ENCODE assay signal across 23 cellular contexts in the genomic region with DNA sequence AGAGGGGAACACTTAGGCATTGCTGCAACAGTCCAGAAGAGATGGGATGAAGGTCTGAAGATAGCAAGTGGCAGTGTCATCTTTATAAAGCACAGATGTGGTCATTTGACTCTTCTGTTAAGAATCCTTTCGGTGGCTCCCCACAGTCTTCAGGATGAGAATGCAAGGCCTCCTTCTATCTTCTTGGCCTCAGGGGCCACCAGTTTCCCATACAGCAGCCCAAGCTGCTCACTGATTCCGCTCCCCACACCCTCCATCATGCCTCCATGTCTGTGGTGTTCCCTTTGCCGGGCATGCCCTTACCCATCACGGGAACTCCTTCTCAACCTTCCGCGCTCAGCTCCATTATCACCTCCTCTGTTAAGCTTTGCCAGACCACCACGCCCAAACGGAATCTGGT. TPM values are rescaled to one million over a fixed set of nuclear protein-coding genes. Genes with fewer than 3 reads are reported as not detected.
DNase-seq lines count a peak whose midpoint lies in the region; FAIRE-seq and TF ChIP-seq lines count a peak whose summit lies in the region.
"Had no signal": no experiment of that assay in that cellular context is flagged by ENCODE, and none has a peak within 500 bp of the region (broad histone marks: within the 10 kb centered on the region; RNA-seq: fewer than 3 reads in every experiment).

No MANE protein-coding gene starts in this region.

- WGBS in trophoblast cell (ENCODE audit: extremely low coverage, insufficient coverage, insufficient read length) = no CpG with 5 or more reads among the region's 8 CpGs
- no CpG with 5 or more reads among the region's 8 CpGs for WGBS in mesendoderm (ENCODE audit: extremely low coverage, insufficient coverage, low lambda C conversion rate)

- H3K79me1 ChIP-seq in trophoblast cell (ENCODE audit: low read length) (no peaks in the 10 kb centered on the region), mesendoderm (ENCODE audit: low read length) (no peaks in the 10 kb centered on the region)

- no peak overlapping the region for H3K56ac ChIP-seq in mesendoderm (ENCODE audit: low read length)

- H3K9ac ChIP-seq in keratinocyte (ENCODE audit: control insufficient read depth, extremely low read depth, insufficient read depth, low read length) (no peak overlapping the region), trophoblast cell (ENCODE audit: low read length) (no peak overlapping the region), mesendoderm (ENCODE audit: low read length) (no peak overlapping the region)
- H3K9ac ChIP-seq: BLaER1 had no signal

- no peak overlapping the region for H3K4me2 ChIP-seq in keratinocyte (ENCODE audit: control insufficient read depth, extremely low read depth, insufficient read depth, low read depth, low read length)
- H3K4me2 ChIP-seq in trophoblast cell (ENCODE audit: low read length) = no peak overlapping the region
- no peak overlapping the region for H3K4me2 ChIP-seq in mesendoderm (ENCODE audit: low read length)
- H3K4me2 ChIP-seq: BLaER1 had no signal

- CTCF ChIA-PET in RWPE1 (lab: Yijun Ruan, JAX) = no interaction called here

- no peak overlapping the region for H2BK15ac ChIP-seq in mesendoderm (replicated peaks; ENCODE audit: low read depth)

- FAIRE-seq in keratinocyte (lab: Jason Lieb, UNC) = peak; percentile 68
- FAIRE-seq: A204.1, G401.6, GM12892, H54 had no signal

- H3K36me3 ChIP-seq in keratinocyte (ENCODE audit: control insufficient read depth in 2 of 2, extremely low read depth in 1 of 2, insufficient read depth in 2 of 2, low read length in 2 of 2) = no peaks in the 10 kb centered on the region
- no peaks in the 10 kb centered on the region for H3K36me3 ChIP-seq in trophoblast cell (ENCODE audit: control insufficient read depth in 1 of 2, insufficient read depth in 2 of 2, low read length in 2 of 2)
- no peaks in the 10 kb centered on the region for H3K36me3 ChIP-seq in mesendoderm (ENCODE audit: control insufficient read depth, insufficient read depth, low read length)
- H3K36me3 ChIP-seq in uterus = no peaks in the 10 kb centered on the region
- H3K36me3 ChIP-seq: BLaER1, HAP-1 had no signal

- no peak overlapping the region for H4K5ac ChIP-seq in mesendoderm (ENCODE audit: low read length)

- POLR2A ChIA-PET in RWPE1 (lab: Yijun Ruan, JAX; ENCODE audit: low non-redundant PET) = no interaction called here

- H3K9me3 ChIP-seq in keratinocyte (ENCODE audit: control insufficient read depth, low read depth, low read length) = no peaks in the 10 kb centered on the region
- peaks cover 1% of the 10 kb centered on the region for H3K9me3 ChIP-seq in trophoblast cell (ENCODE audit: insufficient read depth, low read depth, low read length)
- H3K9me3 ChIP-seq in uterus = no peaks in the 10 kb centered on the region
- H3K9me3 ChIP-seq: BLaER1, Caco-2, HAP-1 had no signal

- intact Hi-C loops in CD14-positive monocyte (cut with micrococcal nuclease) = no loop called here
- intact Hi-C loops in uterus (cut with DNase I; ENCODE audit: low total_unique reads) = no loop called here

- no peaks in the 10 kb centered on the region for H4K20me1 ChIP-seq in keratinocyte (ENCODE audit: control insufficient read depth, extremely low read depth, insufficient read depth, low read length)
- H4K20me1 ChIP-seq: BLaER1 had no signal

- H3K27ac Mint-ChIP-seq in CD14-positive monocyte = peak overlapping the region in 4 of 7 donors; percentile 45 to 89 (median 70)
- H3K27ac Mint-ChIP-seq: B cell, HFFc6 had no signal

- peak overlapping the region; percentile 20 for H2AFZ ChIP-seq in keratinocyte (ENCODE audit: control insufficient read depth, low read length)
- no peak overlapping the region for H2AFZ ChIP-seq in trophoblast cell (ENCODE audit: insufficient read depth, low read length, poor library complexity)

- peaks cover 2 to 3% (median 3%) of the 10 kb centered on the region in 3 donors for H3K27me3 Mint-ChIP-seq in CD14-positive monocyte (ENCODE audit: low read depth in 3 of 3)
- H3K27me3 Mint-ChIP-seq: B cell had no signal

- H2BK5ac ChIP-seq in trophoblast cell (ENCODE audit: low read depth, low read length, poor library complexity) = no peak overlapping the region
- H2BK5ac ChIP-seq in mesendoderm (ENCODE audit: low read length) = no peak overlapping the region

- no peak overlapping the region for H3K18ac ChIP-seq in trophoblast cell (ENCODE audit: low read length)
- H3K18ac ChIP-seq in mesendoderm (ENCODE audit: low read length) = no peak overlapping the region

- H3K14ac ChIP-seq in trophoblast cell (ENCODE audit: low read length) = no peak overlapping the region

- H3K9me1 ChIP-seq in keratinocyte (ENCODE audit: control insufficient read depth, extremely low read depth, insufficient read depth, low read length) = no peaks in the 10 kb centered on the region

- H3K4ac ChIP-seq in trophoblast cell (ENCODE audit: low read depth, low read length) (no peak overlapping the region), mesendoderm (ENCODE audit: low read depth, low read length) (no peak overlapping the region)

- H3K79me2 ChIP-seq in keratinocyte (ENCODE audit: control insufficient read depth, insufficient read depth, low read length) = no peaks in the 10 kb centered on the region
- H3K79me2 ChIP-seq in trophoblast cell (ENCODE audit: control insufficient read depth, insufficient read depth, low read length, poor library complexity) = no peaks in the 10 kb centered on the region
- no peaks in the 10 kb centered on the region for H3K79me2 ChIP-seq in mesendoderm (ENCODE audit: control insufficient read depth, insufficient read depth, low read length)

- no peak for TF ChIP-seq POLR2A in uterus (IDR thresholded peaks at IDR 0.05)

- H3K36me3 Mint-ChIP-seq in CD14-positive monocyte = peaks cover 0 to 2% of the 10 kb centered on the region in 2 donors
- H3K36me3 Mint-ChIP-seq: CD4-positive, alpha-beta memory T cell had no signal

- peaks cover 81% of the 10 kb centered on the region for H3K4me1 Mint-ChIP-seq in CD14-positive monocyte
- H3K4me1 Mint-ChIP-seq: CD4-positive, alpha-beta memory T cell had no signal

- no peak overlapping the region for H4K8ac ChIP-seq in trophoblast cell (ENCODE audit: low read depth, low read length)
- H4K8ac ChIP-seq in mesendoderm (ENCODE audit: low read depth, low read length) = no peak overlapping the region

- no peak overlapping the region for H4K12ac ChIP-seq in trophoblast cell (ENCODE audit: low read depth, low read length)

- no peak overlapping the region for H3K4me3 Mint-ChIP-seq in CD14-positive monocyte
- H3K4me3 Mint-ChIP-seq: B cell; CD4-positive, alpha-beta memory T cell; HFFc6 had no signal

- no peaks in the 10 kb centered on the region for H3K27me3 ChIP-seq in keratinocyte (ENCODE audit: control insufficient read depth, extremely low read depth, insufficient read depth, low read length)
- no peaks in the 10 kb centered on the region for H3K27me3 ChIP-seq in trophoblast cell (ENCODE audit: insufficient read depth, low read length)
- H3K27me3 ChIP-seq in mesendoderm (ENCODE audit: insufficient read depth, low read length, poor library complexity) = no peaks in the 10 kb centered on the region
- H3K27me3 ChIP-seq in uterus = no peaks in the 10 kb centered on the region
- H3K27me3 ChIP-seq: BLaER1 had no signal

- H3K4me3 ChIP-seq in keratinocyte (ENCODE audit: control insufficient read depth in 2 of 3, extremely low read depth in 1 of 3, insufficient read depth in 2 of 3, low read depth in 1 of 3, low read length in 3 of 3) = no peak overlapping the region
- H3K4me3 ChIP-seq in trophoblast cell (ENCODE audit: low read depth, low read length) = no peak overlapping the region
- no peak overlapping the region for H3K4me3 ChIP-seq in mesendoderm (ENCODE audit: low read length)
- H3K4me3 ChIP-seq in uterus = no peak overlapping the region
- H3K4me3 ChIP-seq: BLaER1, HAP-1 had no signal

- H3K4me1 ChIP-seq in keratinocyte (ENCODE audit: control insufficient read depth, extremely low read depth, insufficient read depth, low read length) (peaks cover 44% of the 10 kb centered on the region), trophoblast cell (ENCODE audit: control insufficient read depth in 1 of 2, insufficient read depth in 2 of 2, low read length in 2 of 2) (no peaks in the 10 kb centered on the region), mesendoderm (ENCODE audit: control insufficient read depth, low read depth, low read length) (no peaks in the 10 kb centered on the region), uterus (no peaks in the 10 kb centered on the region)

- H2AK5ac ChIP-seq in trophoblast cell (ENCODE audit: low read length) (no peak overlapping the region), mesendoderm (ENCODE audit: low read length) (no peak overlapping the region)

- H3K27ac ChIP-seq in RWPE1 = peak overlapping the region; percentile 57
- H3K27ac ChIP-seq in keratinocyte (ENCODE audit: control insufficient read depth, insufficient read depth, low read length) = no peak overlapping the region
- no peak overlapping the region for H3K27ac ChIP-seq in trophoblast cell (ENCODE audit: low read depth, low read length)
- H3K27ac ChIP-seq in mesendoderm (ENCODE audit: low read depth, low read length) = no peak overlapping the region
- H3K27ac ChIP-seq in uterus = no peak overlapping the region
- H3K27ac ChIP-seq: 22Rv1, BLaER1, C4-2B had no signal

- dilution Hi-C loops in keratinocyte (cut with MboI; ENCODE audit: extremely low pct_ligation_motif_present, low sequenced_read_pairs) = no loop called here

- H3K9me3 Mint-ChIP-seq in CD14-positive monocyte = peaks cover 0 to 2% (median 0%) of the 10 kb centered on the region in 7 donors
- H3K9me3 Mint-ChIP-seq: CD4-positive, alpha-beta memory T cell; HFFc6 had no signal

- TF ChIP-seq CTCF in CD14-positive monocyte (IDR thresholded peaks at IDR 0.05) (no peak), RWPE1 (conservative IDR thresholded peaks at IDR 0.05; ENCODE audit: low read depth) (no peak), keratinocyte (optimal IDR thresholded peaks at IDR 0.05 in 1 of 3, IDR thresholded peaks at IDR 0.05 in 1 of 3, conservative IDR thresholded peaks at IDR 0.05 in 1 of 3; ENCODE audit: extremely low read depth in 1 of 3, insufficient read depth in 2 of 3, low read length in 3 of 3) (no peak), uterus (IDR thresholded peaks at IDR 0.05) (no peak)

- DNase-seq in CD14-positive monocyte (ENCODE audit: low spot score) (no peak), RWPE1 (ENCODE audit: low spot score) (no peak), keratinocyte (ENCODE audit: low read depth, low spot score) (no peak), trophoblast cell (peak; percentile 87 to 92), mesendoderm (no peak), uterus (no peak), COLO829 (ENCODE audit: low spot score) (no peak), pons (ENCODE audit: low spot score) (no peak)
- DNase-seq: Caco-2; CD4-positive, alpha-beta memory T cell; DMS153; DND-41; GOT3; HFFc6 had no signal

- H2BK12ac ChIP-seq in trophoblast cell (ENCODE audit: low read length) = no peak overlapping the region

- no peak overlapping the region for H4K91ac ChIP-seq in trophoblast cell (ENCODE audit: low read depth, low read length)

- H2BK120ac ChIP-seq in trophoblast cell (ENCODE audit: insufficient read depth, low read length, poor library complexity) (no peak overlapping the region), mesendoderm (ENCODE audit: low read depth, low read length) (no peak overlapping the region)

- H3K23ac ChIP-seq in trophoblast cell (ENCODE audit: low read length) (no peak overlapping the region), mesendoderm (ENCODE audit: low read length) (no peak overlapping the region)

RNA-seq across cellular contexts. Expression of a gene that starts 16.1 kb away (rescaled TPM):
- 1 to 10 TPM; 6.8 to 7.9 TPM for polyA plus RNA-seq in CD14-positive monocyte
- polyA plus RNA-seq in keratinocyte = 50.1 to 62.5 TPM (median 57.0 TPM) in 3 replicates
- polyA plus RNA-seq in keratinocyte (2011; ENCODE audit: low read depth) = 12.6 TPM
- polyA plus RNA-seq in keratinocyte (2011; cell fraction: cytosol; rRNA removed) = 27.3 and 32.3 TPM in 2 replicates
- polyA plus RNA-seq in keratinocyte (2011; cell fraction: nucleus; rRNA removed) = 199 and 235 TPM in 2 replicates
- 33.2 and 47.8 TPM in 2 replicates for polyA plus RNA-seq in keratinocyte (2012; ENCODE audit: low replicate concordance)
- 59.1 to 118 TPM (median 79.8 TPM) in 3 replicates for polyA minus RNA-seq in keratinocyte
- 25.9 TPM for polyA minus RNA-seq in keratinocyte (2011; cell fraction: cytosol; rRNA and poly(A)+ RNA removed)
- 60.7 and 73.3 TPM in 2 replicates for polyA minus RNA-seq in keratinocyte (2011; cell fraction: nucleus; rRNA and poly(A)+ RNA removed)
- 1.2 TPM in 2 replicates for polyA plus RNA-seq in trophoblast cell (2013)
- polyA plus RNA-seq in mesendoderm (2013, experiment 1 of 2) = 13.6 TPM
- 14.1 TPM for polyA plus RNA-seq in mesendoderm (2013, experiment 2 of 2)
- total RNA-seq in uterus = 10 to 100 TPM in 1 of 4 donors, 1 to 10 TPM in 3; 2.0 to 16.2 (median 6.5) TPM

RNA-seq across cellular contexts. Expression of a gene that starts 37.1 kb away (rescaled TPM):
- 10 to 100 TPM; 74.7 to 84.0 TPM for polyA plus RNA-seq in CD14-positive monocyte
- polyA plus RNA-seq in keratinocyte = 5.1 to 7.7 TPM (median 5.4 TPM) in 3 replicates
- 5.5 TPM for polyA plus RNA-seq in keratinocyte (2011; ENCODE audit: low read depth)
- polyA plus RNA-seq in keratinocyte (2011; cell fraction: cytosol; rRNA removed) = 4.5 and 5.2 TPM in 2 replicates
- polyA plus RNA-seq in keratinocyte (2011; cell fraction: nucleus; rRNA removed) = 5.9 and 6.0 TPM in 2 replicates
- polyA plus RNA-seq in keratinocyte (2012; ENCODE audit: low replicate concordance) = 3.8 and 13.1 TPM in 2 replicates
- 1.7 to 7.6 TPM (median 4.8 TPM) in 3 replicates for polyA minus RNA-seq in keratinocyte
- polyA minus RNA-seq in keratinocyte (2011; cell fraction: cytosol; rRNA and poly(A)+ RNA removed) = 8.2 TPM
- polyA minus RNA-seq in keratinocyte (2011; cell fraction: nucleus; rRNA and poly(A)+ RNA removed) = 4.1 and 4.7 TPM in 2 replicates
- 3.2 TPM in 2 replicates for polyA plus RNA-seq in trophoblast cell (2013)
- 15.3 TPM for polyA plus RNA-seq in mesendoderm (2013, experiment 1 of 2)
- polyA plus RNA-seq in mesendoderm (2013, experiment 2 of 2) = 15.0 TPM
- total RNA-seq in uterus = 1 to 10 TPM in 1 of 4 donors, under 1 TPM in 1, not detected in 2; 0.40 to 3.6 TPM
- polyA plus RNA-seq: CD4-positive, alpha-beta memory T cell had no signal

RNA-seq across cellular contexts. Expression of a gene that starts 55.6 kb away (rescaled TPM):
- 10 to 100 TPM; 14.5 to 15.8 TPM for polyA plus RNA-seq in CD14-positive monocyte
- 19.6 to 27.0 TPM (median 21.2 TPM) in 3 replicates for polyA plus RNA-seq in keratinocyte
- polyA plus RNA-seq in keratinocyte (2011; ENCODE audit: low read depth) = 27.3 TPM
- 13.0 and 19.5 TPM in 2 replicates for polyA plus RNA-seq in keratinocyte (2011; cell fraction: cytosol; rRNA removed)
- polyA plus RNA-seq in keratinocyte (2011; cell fraction: nucleus; rRNA removed) = 30.1 and 38.7 TPM in 2 replicates
- polyA plus RNA-seq in keratinocyte (2012; ENCODE audit: low replicate concordance) = 15.8 and 18.6 TPM in 2 replicates
- 7.8 to 27.4 TPM (median 19.6 TPM) in 3 replicates for polyA minus RNA-seq in keratinocyte
- polyA minus RNA-seq in keratinocyte (2011; cell fraction: cytosol; rRNA and poly(A)+ RNA removed) = 14.4 TPM
- 14.7 and 20.9 TPM in 2 replicates for polyA minus RNA-seq in keratinocyte (2011; cell fraction: nucleus; rRNA and poly(A)+ RNA removed)
- polyA plus RNA-seq in trophoblast cell (2013) = 15.3 and 15.4 TPM in 2 replicates
- 27.2 TPM for polyA plus RNA-seq in mesendoderm (2013, experiment 1 of 2)
- polyA plus RNA-seq in mesendoderm (2013, experiment 2 of 2) = 29.5 TPM
- total RNA-seq in uterus = 10 to 100 TPM; 16.1 to 43.3 (median 30.1) TPM

Comparison
In these comparisons a context has a peak if more than half of its experiments do, and no peak if none do; other contexts are left out.
1. DNase-seq: peak in trophoblast cell (2 of 2); none in CD14-positive monocyte (single experiment), RWPE1 (single experiment), keratinocyte (single experiment), mesendoderm (single experiment), uterus (0 of 2), COLO829 (single experiment) and pons (single experiment).
2. RNA of a gene that starts 37.1 kb away (polyA plus RNA-seq): 74.7 to 84.0 TPM in CD14-positive monocyte; 3.8 to 13.1 TPM in keratinocyte; every median in the first group is over 4 times any median in the second.